9 cellular contexts compared by ENCODE assay signal in genomic region chr2:237156131-237156856, GRCh38.
DNase-seq lines count a peak whose midpoint lies in the region; ATAC-seq lines count a peak whose summit lies in the region.
"Had no signal": no experiment of that assay in that cellular context is flagged by ENCODE, and none has a peak within 500 bp of the region (broad histone marks: within the 10 kb centered on the region; RNA-seq: fewer than 3 reads in every experiment).

No MANE protein-coding gene starts in this region.

- CTCF ChIA-PET in activated CD8-positive, alpha-beta T cell treated with anti-CD3 and anti-CD28 coated beads, Interleukin-2, amount 10 ng/mL, durations not matched to agents 7 days and 5 days (lab: Charles Lee), result interaction anchor here (0.6 to 0.8 kb wide), 2 partner anchors 11 to 265 kb away, joined by 3 read pairs; no protein-coding TSS in a partner anchor

- H3K9me3 Mint-ChIP-seq in activated CD8-positive, alpha-beta T cell treated with anti-CD3 and anti-CD28 coated beads, Interleukin-2, amount 10 ng/mL, durations not matched to agents 7 days and 5 days (ENCODE audit: insufficient read depth), result no peaks in the 10 kb centered on the region

- POLR2A ChIA-PET in activated CD8-positive, alpha-beta T cell treated with anti-CD3 and anti-CD28 coated beads, Interleukin-2, amount 10 ng/mL, durations not matched to agents 7 days and 5 days (lab: Charles Lee), result no interaction called here

- H3K4me3 Mint-ChIP-seq in activated CD8-positive, alpha-beta T cell treated with anti-CD3 and anti-CD28 coated beads, Interleukin-2, amount 10 ng/mL, durations not matched to agents 7 days and 5 days, result peak overlapping the region; percentile 18

- no peaks in the 10 kb centered on the region for H3K27me3 ChIP-seq in effector memory CD4-positive, alpha-beta T cell (replicated peaks; ENCODE audit: control insufficient read depth, insufficient read depth, low read length, poor library complexity, severe bottlenecking)

- H3K4me3 ChIP-seq in effector memory CD4-positive, alpha-beta T cell (ENCODE audit: insufficient read depth, low read depth, low read length, poor library complexity, severe bottlenecking), result no peak overlapping the region

- no peaks in the 10 kb centered on the region for H3K36me3 ChIP-seq in effector memory CD4-positive, alpha-beta T cell (ENCODE audit: control insufficient read depth, insufficient read depth, low read length)

- no peak overlapping the region for H3K27ac ChIP-seq in effector memory CD4-positive, alpha-beta T cell (ENCODE audit: insufficient read depth, low read length, poor library complexity, severe bottlenecking)
- H3K27ac ChIP-seq: parathyroid adenoma had no signal

- peaks cover 34% of the 10 kb centered on the region for H3K4me1 Mint-ChIP-seq in activated CD8-positive, alpha-beta T cell treated with anti-CD3 and anti-CD28 coated beads, Interleukin-2, amount 10 ng/mL, durations not matched to agents 7 days and 5 days (ENCODE audit: low read depth)

- no peaks in the 10 kb centered on the region for H3K9me3 ChIP-seq in effector memory CD4-positive, alpha-beta T cell (ENCODE audit: control insufficient read depth, low read length)

- no peaks in the 10 kb centered on the region for H3K36me3 Mint-ChIP-seq in activated CD8-positive, alpha-beta T cell treated with anti-CD3 and anti-CD28 coated beads, Interleukin-2, amount 10 ng/mL, durations not matched to agents 7 days and 5 days (ENCODE audit: low read depth)

- H3K4me1 ChIP-seq in effector memory CD4-positive, alpha-beta T cell (ENCODE audit: control insufficient read depth, insufficient read depth, low read length, poor library complexity, severe bottlenecking), result no peaks in the 10 kb centered on the region
- H3K4me1 ChIP-seq: parathyroid adenoma had no signal

- peak; percentile 95 for DNase-seq in GM03348 (ENCODE audit: low spot score)
- peak; percentile 31 for DNase-seq in activated CD8-positive, alpha-beta T cell treated with anti-CD3 and anti-CD28 coated beads, Interleukin-2, amount 10 ng/mL, durations not matched to agents 7 days and 5 days
- peak; percentile 73 for DNase-seq in left cardiac atrium
- DNase-seq in stimulated activated CD4-positive, alpha-beta T cell treated with anti-CD3 and anti-CD28 coated beads, Interleukin-4, amount 100 ng/mL, for 4 hours, result peak; percentile 34 to 58
- DNase-seq in effector memory CD4-positive, alpha-beta T cell, result no peak
- no peak for DNase-seq in NCI-H774 (lab: John Stamatoyannopoulos, UW)
- DNase-seq in left colon, result no peak

- H3K27ac Mint-ChIP-seq in activated CD8-positive, alpha-beta T cell treated with anti-CD3 and anti-CD28 coated beads, Interleukin-2, amount 10 ng/mL, durations not matched to agents 7 days and 5 days, result peak overlapping the region; percentile 44

- no peaks in the 10 kb centered on the region for H3K27me3 Mint-ChIP-seq in activated CD8-positive, alpha-beta T cell treated with anti-CD3 and anti-CD28 coated beads, Interleukin-2, amount 10 ng/mL, durations not matched to agents 7 days and 5 days (ENCODE audit: low read depth)

- intact Hi-C loops in left cardiac atrium (cut with DNase I), result no loop called here
- intact Hi-C loops in left colon (cut with DNase I, micrococcal nuclease), result no loop called here

- peak; percentile 57 for ATAC-seq in activated CD8-positive, alpha-beta T cell treated with anti-CD3 and anti-CD28 coated beads, Interleukin-2, amount 10 ng/mL, durations not matched to agents 7 days and 5 days
- ATAC-seq in left cardiac atrium (peak; percentile 53 to 79), HG03354 (IDR thresholded peaks at IDR 0.05; ENCODE audit: poor library complexity, severe bottlenecking, unreplicated experiment) (no peak), left colon (no peak)

Comparison
In these comparisons a context has a peak if more than half of its experiments do, and no peak if none do; other contexts are left out.
1. DNase-seq: peak in GM03348 (single experiment), activated CD8-positive, alpha-beta T cell treated with anti-CD3 and anti-CD28 coated beads, Interleukin-2, amount 10 ng/mL, durations not matched to agents 7 days and 5 days (single experiment), left cardiac atrium (single experiment) and stimulated activated CD4-positive, alpha-beta T cell treated with anti-CD3 and anti-CD28 coated beads, Interleukin-4, amount 100 ng/mL, for 4 hours (2 of 2); none in effector memory CD4-positive, alpha-beta T cell (0 of 3), NCI-H774 (single experiment) and left colon (0 of 2).
2. ATAC-seq: peak in activated CD8-positive, alpha-beta T cell treated with anti-CD3 and anti-CD28 coated beads, Interleukin-2, amount 10 ng/mL, durations not matched to agents 7 days and 5 days (single experiment) and left cardiac atrium (2 of 2); none in HG03354 (single experiment) and left colon (single experiment).